In the genomic region with DNA sequence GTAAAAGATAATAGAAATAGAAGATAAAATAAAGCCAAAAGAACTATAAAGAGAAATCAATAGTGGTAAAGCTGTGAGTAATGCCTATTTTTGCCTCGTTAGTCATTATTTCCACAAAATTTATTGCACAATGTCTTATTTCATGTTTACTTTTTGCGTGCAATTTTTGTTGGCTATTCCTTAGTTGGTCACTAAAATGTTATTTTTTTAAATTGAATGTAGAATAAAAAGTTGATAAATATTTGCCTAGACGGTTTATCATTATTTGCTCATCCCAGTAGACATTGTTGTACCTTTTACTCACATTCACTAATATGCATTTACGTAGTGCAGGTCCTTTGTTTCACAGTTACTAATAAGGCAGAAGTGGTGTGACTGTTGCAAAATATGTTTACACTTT, we compare ENCODE assay signal across 26 cellular contexts.
DNase-seq lines count a peak whose midpoint lies in the region; TF ChIP-seq lines count a peak whose summit lies in the region.
"Had no signal": no experiment of that assay in that cellular context is flagged by ENCODE, and none has a peak within 500 bp of the region (broad histone marks: within the 10 kb centered on the region; RNA-seq: fewer than 3 reads in every experiment).

No MANE protein-coding gene starts in this region.

- H3K27ac Mint-ChIP-seq in progenitor cell of endocrine pancreas: no peak overlapping the region
- H3K27ac Mint-ChIP-seq: activated CD4-positive, alpha-beta T cell treated with anti-CD3 and anti-CD28 coated beads, Interleukin-2, amount 10 ng/mL, durations not matched to agents 24 days and 14 days; activated naive CD4-positive, alpha-beta T cell treated with anti-CD3 and anti-CD28 coated beads, Interleukin-2, amount 50 U/mL, for 72 hours; nephron had no signal

- H3K36me3 Mint-ChIP-seq in progenitor cell of endocrine pancreas (ENCODE audit: insufficient read depth): no peaks in the 10 kb centered on the region

- H3K9me3 ChIP-seq in GM23248 (ENCODE audit: low read depth) (no peaks in the 10 kb centered on the region), skeletal muscle satellite cell (replicated peaks; ENCODE audit: low read length) (no peaks in the 10 kb centered on the region), spleen (peaks cover 0 to 16% (median 12%) of the 10 kb centered on the region in 8 donors)
- H3K9me3 ChIP-seq: Peyer's patch, upper lobe of right lung had no signal

- H2AFZ ChIP-seq in GM23248: no peak overlapping the region

- peaks cover 4% of the 10 kb centered on the region for H3K4me1 Mint-ChIP-seq in progenitor cell of endocrine pancreas (ENCODE audit: low read depth)
- H3K4me1 Mint-ChIP-seq: activated CD4-positive, alpha-beta T cell treated with anti-CD3 and anti-CD28 coated beads, Interleukin-2, amount 10 ng/mL, durations not matched to agents 24 days and 14 days had no signal

- no peak overlapping the region for H3K9ac ChIP-seq in GM23248
- no peak overlapping the region for H3K9ac ChIP-seq in skeletal muscle satellite cell (ENCODE audit: low read depth, low read length)

- in situ Hi-C loops in GM23248 (cut with MboI): no loop called here

- H3K27me3 Mint-ChIP-seq in progenitor cell of endocrine pancreas: peaks cover 8% of the 10 kb centered on the region
- H3K27me3 Mint-ChIP-seq: activated CD4-positive, alpha-beta T cell treated with anti-CD3 and anti-CD28 coated beads, Interleukin-2, amount 10 ng/mL, durations not matched to agents 24 days and 14 days had no signal

- no peaks in the 10 kb centered on the region for H3K79me2 ChIP-seq in GM23248 (ENCODE audit: insufficient read depth)

- DNase-seq in GM23248 (peak; percentile 54), amniotic epithelial cell (ENCODE audit: low read depth) (peak; percentile 32), fibroblast of pulmonary artery (ENCODE audit: low read depth) (peak; percentile 47), SIG-M5 treated with dmso at 0.1 percent for 504 hours (lab: John Stamatoyannopoulos, UW; ENCODE audit: unreplicated experiment) (no peak), progenitor cell of endocrine pancreas (ENCODE audit: low spot score, unreplicated experiment) (no peak), spleen (no peak)
- DNase-seq: activated CD4-positive, alpha-beta T cell treated with anti-CD3 and anti-CD28 coated beads, Interleukin-2, amount 10 ng/mL, durations not matched to agents 24 days and 14 days; activated effector memory CD4-positive, alpha-beta T cell treated with Interleukin-2 at 50 U/mL for 16 hours; DMS79 treated with DMSO at 0.1 percent for 48 hours; MM.1S; NCI-H1417 treated with DMSO at 0.1 percent for 48 hours; NCI-H345; NCI-H69; Peyer's patch; SHP77 treated with DMSO at 0.1 percent for 48 hours; stimulated activated naive CD4-positive, alpha-beta T cell treated with Interleukin-2 at 50 U/mL for 16 hours; T-helper 9 cell; upper lobe of right lung; WERI-Rb-1 had no signal

- H3K4me1 ChIP-seq in GM23248 (ENCODE audit: insufficient read depth) (peaks cover 4% of the 10 kb centered on the region; the same call in 1 of the 2 replicates), skeletal muscle satellite cell (ENCODE audit: control insufficient read depth, insufficient read depth, low read length) (peaks cover 15% of the 10 kb centered on the region), spleen (peaks cover 0 to 5% (median 0%) of the 10 kb centered on the region in 6 donors)
- H3K4me1 ChIP-seq: ascending aorta, esophagus muscularis mucosa, Peyer's patch, upper lobe of right lung had no signal

- H3K9me2 ChIP-seq in GM23248 (ENCODE audit: insufficient read depth): no peaks in the 10 kb centered on the region

- H3K27me3 ChIP-seq in GM23248 (replicated peaks; ENCODE audit: insufficient read depth) (no peaks in the 10 kb centered on the region), skeletal muscle satellite cell (ENCODE audit: control insufficient read depth, insufficient read depth, low read length) (no peaks in the 10 kb centered on the region), spleen (replicated peaks in 1 of 7) (no peaks in the 10 kb centered on the region)
- H3K27me3 ChIP-seq: ascending aorta, esophagus muscularis mucosa, Peyer's patch, upper lobe of right lung had no signal

- H3K27ac ChIP-seq in GM23248: no peak overlapping the region
- H3K27ac ChIP-seq in spleen: no peak overlapping the region
- H3K27ac ChIP-seq: ascending aorta, esophagus muscularis mucosa, Peyer's patch, skin epidermis, upper lobe of right lung, WERI-Rb-1 had no signal

- no peak overlapping the region for H3K4me2 ChIP-seq in GM23248 (ENCODE audit: unreplicated experiment)
- peak overlapping the region; percentile 8 for H3K4me2 ChIP-seq in skeletal muscle satellite cell (ENCODE audit: low read length)

- H3K4me3 Mint-ChIP-seq in progenitor cell of endocrine pancreas (ENCODE audit: low read depth): no peak overlapping the region
- H3K4me3 Mint-ChIP-seq: activated CD4-positive, alpha-beta T cell treated with anti-CD3 and anti-CD28 coated beads, Interleukin-2, amount 10 ng/mL, durations not matched to agents 24 days and 14 days; nephron had no signal

- intact Hi-C loops in spleen (cut with DNase I; ENCODE audit: low total_unique reads): no loop called here

- no peaks in the 10 kb centered on the region for H3F3A ChIP-seq in GM23248 (ENCODE audit: insufficient read depth)

- no peak overlapping the region for H3K4me3 ChIP-seq in GM23248
- no peak overlapping the region for H3K4me3 ChIP-seq in fibroblast of pulmonary artery (replicated peaks; ENCODE audit: low read depth, low read length)
- no peak overlapping the region for H3K4me3 ChIP-seq in skeletal muscle satellite cell (ENCODE audit: low read length)
- H3K4me3 ChIP-seq in spleen: no peak overlapping the region
- H3K4me3 ChIP-seq: ascending aorta, esophagus muscularis mucosa, K562, Peyer's patch, skin epidermis, upper lobe of right lung had no signal

- no peak for TF ChIP-seq POLR2A in spleen (IDR thresholded peaks at IDR 0.05)

- H3K36me3 ChIP-seq in GM23248 (ENCODE audit: low read depth) (no peaks in the 10 kb centered on the region), skeletal muscle satellite cell (ENCODE audit: insufficient read depth, low read length) (no peaks in the 10 kb centered on the region), spleen (no peaks in the 10 kb centered on the region)
- H3K36me3 ChIP-seq: ascending aorta, esophagus muscularis mucosa, Peyer's patch, upper lobe of right lung, WERI-Rb-1 had no signal

- 69 to 72% methylated on average over 4 of the region's 4 CpGs for WGBS in GM23248 (ENCODE audit: low coverage in 1 of 2, low lambda C conversion rate in 2 of 2, missing lambda C conversion rate in 2 of 2), 2 experiments
- WGBS in spleen, 5 donors: 81 to 92% (median 85%) methylated on average over 4 of the region's 4 CpGs

- H3K9me3 Mint-ChIP-seq in progenitor cell of endocrine pancreas (ENCODE audit: low read depth): peaks cover 7% of the 10 kb centered on the region

- H4K20me1 ChIP-seq in GM23248 (ENCODE audit: insufficient read depth): no peaks in the 10 kb centered on the region

- TF ChIP-seq CTCF in fibroblast of pulmonary artery (IDR thresholded peaks at IDR 0.05; ENCODE audit: low read length, missing control alignments): no peak
- no peak for TF ChIP-seq CTCF in progenitor cell of endocrine pancreas (IDR thresholded peaks at IDR 0.05; ENCODE audit: unreplicated experiment)
- no peak for TF ChIP-seq CTCF in spleen (IDR thresholded peaks at IDR 0.05 in 8 of 11, conservative IDR thresholded peaks at IDR 0.05 in 3 of 11)

Comparison
In these comparisons a context has a peak if more than half of its experiments do, and no peak if none do; other contexts are left out.
1. DNase-seq: peak in GM23248 (single experiment), amniotic epithelial cell (single experiment) and fibroblast of pulmonary artery (single experiment); none in SIG-M5 treated with dmso at 0.1 percent for 504 hours (single experiment), progenitor cell of endocrine pancreas (single experiment) and spleen (single experiment).